In genomic region chr2:14492920-14493503, GRCh38 we compare ENCODE assay signal across 10 cellular contexts.
DNase-seq lines count a peak whose midpoint lies in the region; ATAC-seq lines count a peak whose summit lies in the region.
"Had no signal": no experiment of that assay in that cellular context is flagged by ENCODE, and none has a peak within 500 bp of the region (broad histone marks: within the 10 kb centered on the region; RNA-seq: fewer than 3 reads in every experiment).

No MANE protein-coding gene starts in this region.

- H3K4me1 ChIP-seq in trophoblast cell (ENCODE audit: control insufficient read depth in 1 of 2, insufficient read depth in 2 of 2, low read length in 2 of 2): peaks cover 0 to 2% of the 10 kb centered on the region in 2 experiments

- H2BK120ac ChIP-seq in trophoblast cell (ENCODE audit: insufficient read depth, low read length, poor library complexity): no peak overlapping the region

- no peak overlapping the region for H3K18ac ChIP-seq in trophoblast cell (ENCODE audit: low read length)

- no peak overlapping the region for H2BK5ac ChIP-seq in trophoblast cell (ENCODE audit: low read depth, low read length, poor library complexity)

- no peak overlapping the region for H3K4me3 Mint-ChIP-seq in activated CD4-positive, alpha-beta T cell treated with anti-CD3 and anti-CD28 coated beads, Interleukin-2, amount 10 ng/mL, durations not matched to agents 24 days and 14 days

- intact Hi-C loops in activated CD4-positive, alpha-beta T cell treated with anti-CD3 and anti-CD28 coated beads, Interleukin-2, amount 10 ng/mL, durations not matched to agents 24 days and 14 days (cut with micrococcal nuclease): no loop called here

- H3K27ac ChIP-seq in trophoblast cell (ENCODE audit: low read depth, low read length): no peak overlapping the region

- H3K36me3 Mint-ChIP-seq in activated CD4-positive, alpha-beta T cell treated with anti-CD3 and anti-CD28 coated beads, Interleukin-2, amount 10 ng/mL, durations not matched to agents 24 days and 14 days (ENCODE audit: low read depth): no peaks in the 10 kb centered on the region

- DNase-seq in GM04504 (ENCODE audit: low read depth): peak; percentile 77
- peak; percentile 10 for DNase-seq in SK-N-DZ (ENCODE audit: low spot score)
- peak; percentile 59 for DNase-seq in fibroblast of gingiva (ENCODE audit: low read depth)
- peak; percentile 17 to 20 for DNase-seq in trophoblast cell
- no peak for DNase-seq in stimulated activated CD8-positive, alpha-beta memory T cell treated with anti-CD3 and anti-CD28 coated beads, Interleukin-4, amount 100 ng/mL, for 48 hours
- no peak for DNase-seq in HuH-7.5 (ENCODE audit: low spot score)
- no peak for DNase-seq in activated CD4-positive, alpha-beta T cell treated with anti-CD3 and anti-CD28 coated beads, Interleukin-2, amount 10 ng/mL, durations not matched to agents 24 days and 14 days
- DNase-seq: DMS 273 treated with DMSO at 0.1 percent for 48 hours, NCI-H82 had no signal

- H3K4me1 Mint-ChIP-seq in activated CD4-positive, alpha-beta T cell treated with anti-CD3 and anti-CD28 coated beads, Interleukin-2, amount 10 ng/mL, durations not matched to agents 24 days and 14 days: no peaks in the 10 kb centered on the region

- H3K27ac Mint-ChIP-seq in activated CD4-positive, alpha-beta T cell treated with anti-CD3 and anti-CD28 coated beads, Interleukin-2, amount 10 ng/mL, durations not matched to agents 24 days and 14 days: no peak overlapping the region

- H2BK12ac ChIP-seq in trophoblast cell (ENCODE audit: low read length): no peak overlapping the region

- no peak overlapping the region for H4K91ac ChIP-seq in trophoblast cell (ENCODE audit: low read depth, low read length)

- no peak overlapping the region for H2AFZ ChIP-seq in trophoblast cell (ENCODE audit: insufficient read depth, low read length, poor library complexity)

- H3K4ac ChIP-seq in trophoblast cell (ENCODE audit: low read depth, low read length): no peak overlapping the region

- H3K79me1 ChIP-seq in trophoblast cell (ENCODE audit: low read length): no peaks in the 10 kb centered on the region

- no peaks in the 10 kb centered on the region for H3K27me3 ChIP-seq in trophoblast cell (ENCODE audit: insufficient read depth, low read length)

- no peaks in the 10 kb centered on the region for H3K79me2 ChIP-seq in trophoblast cell (ENCODE audit: control insufficient read depth, insufficient read depth, low read length, poor library complexity)

- no peak overlapping the region for H4K8ac ChIP-seq in trophoblast cell (ENCODE audit: low read depth, low read length)

- H3K9me3 ChIP-seq in trophoblast cell (ENCODE audit: insufficient read depth, low read depth, low read length): no peaks in the 10 kb centered on the region

- H3K27me3 Mint-ChIP-seq in activated CD4-positive, alpha-beta T cell treated with anti-CD3 and anti-CD28 coated beads, Interleukin-2, amount 10 ng/mL, durations not matched to agents 24 days and 14 days: no peaks in the 10 kb centered on the region

- H3K4me3 ChIP-seq in trophoblast cell (ENCODE audit: low read depth, low read length): no peak overlapping the region

- H3K4me2 ChIP-seq in trophoblast cell (ENCODE audit: low read length): no peak overlapping the region

- no peak for ATAC-seq in HG02678 (IDR thresholded peaks at IDR 0.05; ENCODE audit: unreplicated experiment)

- H3K9me3 Mint-ChIP-seq in activated CD4-positive, alpha-beta T cell treated with anti-CD3 and anti-CD28 coated beads, Interleukin-2, amount 10 ng/mL, durations not matched to agents 24 days and 14 days: no peaks in the 10 kb centered on the region

- no peak overlapping the region for H3K23ac ChIP-seq in trophoblast cell (ENCODE audit: low read length)

- H4K12ac ChIP-seq in trophoblast cell (ENCODE audit: low read depth, low read length): no peak overlapping the region

- no peaks in the 10 kb centered on the region for H3K36me3 ChIP-seq in trophoblast cell (ENCODE audit: control insufficient read depth in 1 of 2, insufficient read depth in 2 of 2, low read length in 2 of 2)

- no peak overlapping the region for H3K14ac ChIP-seq in trophoblast cell (ENCODE audit: low read length)

- no CpG with 5 or more reads among the region's 3 CpGs for WGBS in trophoblast cell (ENCODE audit: extremely low coverage, insufficient coverage, insufficient read length)

- H3K9ac ChIP-seq in trophoblast cell (ENCODE audit: low read length): no peak overlapping the region

- H2AK5ac ChIP-seq in trophoblast cell (ENCODE audit: low read length): no peak overlapping the region

Comparison
In these comparisons a context has a peak if more than half of its experiments do, and no peak if none do; other contexts are left out.
1. DNase-seq: peak in GM04504 (single experiment), SK-N-DZ (single experiment), fibroblast of gingiva (single experiment) and trophoblast cell (2 of 2); none in stimulated activated CD8-positive, alpha-beta memory T cell treated with anti-CD3 and anti-CD28 coated beads, Interleukin-4, amount 100 ng/mL, for 48 hours (single experiment), HuH-7.5 (single experiment) and activated CD4-positive, alpha-beta T cell treated with anti-CD3 and anti-CD28 coated beads, Interleukin-2, amount 10 ng/mL, durations not matched to agents 24 days and 14 days (single experiment).